Comparison of ENCODE assay signal across 29 cellular contexts in genomic region chr7:137325927-137326326, GRCh38. TPM values are rescaled to one million over a fixed set of nuclear protein-coding genes. Genes with fewer than 3 reads are reported as not detected.
A peak's percentile ranks its signal among the peaks of the same experiment; 100 is the strongest.
DNase-seq lines count a peak whose midpoint lies in the region; ATAC-seq and FAIRE-seq lines count a peak whose summit lies in the region.
"Had no signal": no experiment of that assay in that cellular context is flagged by ENCODE, and none has a peak within 500 bp of the region (broad histone marks: within the 10 kb centered on the region; RNA-seq: fewer than 3 reads in every experiment).

No MANE protein-coding gene starts in this region.

- no peak for ATAC-seq in HG03442 (IDR thresholded peaks at IDR 0.05; ENCODE audit: unreplicated experiment)
- ATAC-seq: A549; activated naive CD8-positive, alpha-beta T cell treated with anti-CD3 and anti-CD28 coated beads, Interleukin-2, amount 50 U/mL, for 24 hours; naive thymus-derived CD4-positive, alpha-beta T cell; Panc1 had no signal

- peaks cover 6% of the 10 kb centered on the region for H3K9me3 ChIP-seq in adipocyte (ENCODE audit: control insufficient read depth, low read length)
- no peaks in the 10 kb centered on the region for H3K9me3 ChIP-seq in small intestine (ENCODE audit: control insufficient read depth, low read depth)
- H3K9me3 ChIP-seq: A549, Caco-2, thoracic aorta had no signal

- DNase-seq in NCI-H2029 (lab: John Stamatoyannopoulos, UW) (peak; percentile 20), NCI-H2029 treated with DMSO at 0.1 percent for 48 hours (lab: John Stamatoyannopoulos, UW) (no peak), NCI-H1930 (lab: John Stamatoyannopoulos, UW) (peak; percentile 44 to 75), adipocyte (ENCODE audit: low read depth) (peak; percentile 66), small intestine (no peak), foreskin melanocyte (no peak), hepatic stellate cell (ENCODE audit: low spot score) (no peak)
- DNase-seq: activated CD4-positive, alpha-beta T cell treated with anti-CD3 and anti-CD28 coated beads for 4 hours; activated gamma-delta T cell; activated naive CD8-positive, alpha-beta T cell treated with anti-CD3 and anti-CD28 coated beads, Interleukin-2, amount 50 U/mL, for 24 hours; activated T-cell treated with anti-CD3 and anti-CD28 coated beads, Interleukin-2, amount 50 U/mL, for 24 hours; C1 segment of cervical spinal cord; Caco-2; DND-41; HCEC 1CT; islet precursor cell; left ventricle myocardium inferior; naive thymus-derived CD4-positive, alpha-beta T cell; NCI-H524 treated with DMSO at 0.1 percent for 48 hours; SIG-M5; SW 1271; T-helper 9 cell; uterus had no signal

- H3K36me3 ChIP-seq in adipocyte (ENCODE audit: control insufficient read depth, insufficient read depth, low read length, severe bottlenecking) (no peaks in the 10 kb centered on the region), small intestine (ENCODE audit: control insufficient read depth in 2 of 2, insufficient read depth in 2 of 2, low read length in 2 of 2) (no peaks in the 10 kb centered on the region)
- H3K36me3 ChIP-seq: left ventricle myocardium inferior, thoracic aorta, uterus had no signal

- no peak overlapping the region for H3K4me3 ChIP-seq in adipocyte (ENCODE audit: low read length)
- no peak overlapping the region for H3K4me3 ChIP-seq in small intestine (ENCODE audit: low read depth in 1 of 2, low read length in 2 of 2)
- H3K4me3 ChIP-seq: A549, left ventricle myocardium inferior, skin epidermis, thoracic aorta, uterus had no signal

- H3K27me3 ChIP-seq in adipocyte (replicated peaks; ENCODE audit: control insufficient read depth, insufficient read depth, low read length) (no peaks in the 10 kb centered on the region), small intestine (ENCODE audit: control insufficient read depth in 2 of 2, insufficient read depth in 2 of 2, low read length in 2 of 2) (no peaks in the 10 kb centered on the region)
- H3K27me3 ChIP-seq: uterus had no signal

- no peak overlapping the region for H3K9ac ChIP-seq in adipocyte (ENCODE audit: low read length)

- H3K4me1 ChIP-seq in adipocyte (ENCODE audit: control insufficient read depth, insufficient read depth, low read length) (no peaks in the 10 kb centered on the region), small intestine (ENCODE audit: control insufficient read depth in 2 of 2, insufficient read depth in 1 of 2, low read depth in 1 of 2, low read length in 1 of 2) (no peaks in the 10 kb centered on the region)
- H3K4me1 ChIP-seq: A549, Caco-2, left ventricle myocardium inferior, uterus had no signal

- 32 to 59% (median 46%) methylated on average over 2 of the region's 2 CpGs for WGBS in small intestine, 3 donors

- no peak for FAIRE-seq in small intestine (lab: Jason Lieb, UNC)
- FAIRE-seq: A549 had no signal

- H3K27ac ChIP-seq in small intestine (ENCODE audit: low read depth in 1 of 2, low read length in 1 of 2) = no peak overlapping the region
- H3K27ac ChIP-seq: A549, left ventricle myocardium inferior, skin epidermis, thoracic aorta, uterus, VCaP had no signal

RNA-seq across cellular contexts. Expression of gene PTN, which starts 17.6 kb away (rescaled TPM):
- 1 to 10 TPM in 2 of 3 donors, not detected in 1; 1.1 to 4.0 TPM for polyA plus RNA-seq in small intestine
- polyA plus RNA-seq: A549; naive thymus-derived CD4-positive, alpha-beta T cell had no signal

Comparison
In these comparisons a context has a peak if more than half of its experiments do, and no peak if none do; other contexts are left out.
1. DNase-seq: peak in NCI-H2029 (single experiment), NCI-H1930 (2 of 2) and adipocyte (single experiment); none in NCI-H2029 treated with DMSO at 0.1 percent for 48 hours (single experiment), small intestine (single experiment), foreskin melanocyte (single experiment) and hepatic stellate cell (single experiment).